9 cellular contexts compared by ENCODE assay signal in the genomic region with DNA sequence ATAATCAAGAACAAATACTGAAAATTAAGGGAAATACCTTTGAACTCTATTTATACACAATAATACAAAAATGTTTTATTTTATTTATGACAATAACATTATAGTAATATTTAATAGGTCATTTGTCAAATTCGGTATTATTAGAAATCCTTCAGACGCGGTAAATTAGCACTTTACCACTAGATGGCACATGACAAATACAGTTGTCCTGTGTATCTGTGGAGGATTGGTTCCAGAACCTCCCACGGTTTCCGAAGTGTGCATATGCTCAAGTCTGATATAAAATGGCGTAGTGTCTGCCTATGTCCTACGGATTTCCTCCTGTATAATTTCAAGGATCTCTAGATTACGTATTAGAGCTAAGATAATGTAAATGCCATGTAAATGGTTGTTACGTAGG. TPM values are rescaled to one million over a fixed set of nuclear protein-coding genes. Genes with fewer than 3 reads are reported as not detected.
A peak's percentile ranks its signal among the peaks of the same experiment; 100 is the strongest.
DNase-seq lines count a peak whose midpoint lies in the region; ATAC-seq and TF ChIP-seq lines count a peak whose summit lies in the region.
"Had no signal": no experiment of that assay in that cellular context is flagged by ENCODE, and none has a peak within 500 bp of the region (broad histone marks: within the 10 kb centered on the region; RNA-seq: fewer than 3 reads in every experiment).

No MANE protein-coding gene starts in this region.

- H3K9me3 Mint-ChIP-seq in natural killer cell treated with Interleukin-12 subunit alpha and Interleukin-12 subunit beta and Interleukin-15 and Interleukin-18, amount 100 ng/mL, for 72 hours: no peaks in the 10 kb centered on the region
- H3K9me3 Mint-ChIP-seq in activated T-helper 1 cell treated with anti-CD3 and anti-CD28 coated beads, Interleukin-12 subunit alpha, Interleukin-12 subunit beta, Interleukin-2, Interleukin-4 antibody, amounts not matched to agents 30 ng/mL and 10 ng/mL and 1 ng/mL, durations not matched to agents 14 hours and 24 hours and 36 hours: no peaks in the 10 kb centered on the region
- H3K9me3 Mint-ChIP-seq: activated naive CD4-positive, alpha-beta T cell treated with anti-CD3 and anti-CD28 coated beads, Interleukin-2, amount 50 U/mL, for 24 hours had no signal

- intact Hi-C loops in ascending aorta (cut with DNase I): no loop called here
- intact Hi-C loops in activated T-helper 1 cell treated with anti-CD3 and anti-CD28 coated beads, Interleukin-12 subunit alpha, Interleukin-12 subunit beta, Interleukin-2, Interleukin-4 antibody, amounts not matched to agents 30 ng/mL and 10 ng/mL and 1 ng/mL, durations not matched to agents 14 hours and 24 hours and 36 hours (cut with micrococcal nuclease): loop anchor here (1.0 kb wide), 1 partner anchor 32 kb away; no protein-coding TSS in a partner anchor

- no peaks in the 10 kb centered on the region for H3K27me3 ChIP-seq in ascending aorta

- H3K4me1 Mint-ChIP-seq in natural killer cell treated with Interleukin-12 subunit alpha and Interleukin-12 subunit beta and Interleukin-15 and Interleukin-18, amount 100 ng/mL, for 72 hours (ENCODE audit: low read depth in 2 of 2): no peaks in the 10 kb centered on the region
- H3K4me1 Mint-ChIP-seq in activated T-helper 1 cell treated with anti-CD3 and anti-CD28 coated beads, Interleukin-12 subunit alpha, Interleukin-12 subunit beta, Interleukin-2, Interleukin-4 antibody, amounts not matched to agents 30 ng/mL and 10 ng/mL and 1 ng/mL, durations not matched to agents 14 hours and 24 hours and 36 hours (ENCODE audit: low read depth): no peaks in the 10 kb centered on the region
- H3K4me1 Mint-ChIP-seq: activated naive CD4-positive, alpha-beta T cell treated with anti-CD3 and anti-CD28 coated beads, Interleukin-2, amount 50 U/mL, for 24 hours had no signal

- H3K4me3 Mint-ChIP-seq in natural killer cell treated with Interleukin-12 subunit alpha and Interleukin-12 subunit beta and Interleukin-15 and Interleukin-18, amount 100 ng/mL, for 72 hours: no peak overlapping the region
- H3K4me3 Mint-ChIP-seq in activated T-helper 1 cell treated with anti-CD3 and anti-CD28 coated beads, Interleukin-12 subunit alpha, Interleukin-12 subunit beta, Interleukin-2, Interleukin-4 antibody, amounts not matched to agents 30 ng/mL and 10 ng/mL and 1 ng/mL, durations not matched to agents 14 hours and 24 hours and 36 hours: no peak overlapping the region
- H3K4me3 Mint-ChIP-seq: activated naive CD4-positive, alpha-beta T cell treated with anti-CD3 and anti-CD28 coated beads, Interleukin-2, amount 50 U/mL, for 24 hours had no signal

- ATAC-seq in HG02884 (IDR thresholded peaks at IDR 0.05; ENCODE audit: unreplicated experiment) (peak; percentile 66), HG02763 (IDR thresholded peaks at IDR 0.05; ENCODE audit: unreplicated experiment) (no peak)
- ATAC-seq in natural killer cell treated with Interleukin-12 subunit alpha and Interleukin-12 subunit beta and Interleukin-15 and Interleukin-18, amount 100 ng/mL, for 72 hours: no peak

- H3K27ac ChIP-seq in ascending aorta: no peak overlapping the region

- H3K36me3 ChIP-seq in ascending aorta: no peaks in the 10 kb centered on the region

- H3K4me3 ChIP-seq in ascending aorta: no peak overlapping the region

- H3K27me3 Mint-ChIP-seq in natural killer cell treated with Interleukin-12 subunit alpha and Interleukin-12 subunit beta and Interleukin-15 and Interleukin-18, amount 100 ng/mL, for 72 hours: peaks cover 0 to 4% of the 10 kb centered on the region in 2 donors
- no peaks in the 10 kb centered on the region for H3K27me3 Mint-ChIP-seq in activated T-helper 1 cell treated with anti-CD3 and anti-CD28 coated beads, Interleukin-12 subunit alpha, Interleukin-12 subunit beta, Interleukin-2, Interleukin-4 antibody, amounts not matched to agents 30 ng/mL and 10 ng/mL and 1 ng/mL, durations not matched to agents 14 hours and 24 hours and 36 hours (ENCODE audit: insufficient read depth)

- no peak overlapping the region for H3K27ac Mint-ChIP-seq in natural killer cell treated with Interleukin-12 subunit alpha and Interleukin-12 subunit beta and Interleukin-15 and Interleukin-18, amount 100 ng/mL, for 72 hours
- H3K27ac Mint-ChIP-seq in activated T-helper 1 cell treated with anti-CD3 and anti-CD28 coated beads, Interleukin-12 subunit alpha, Interleukin-12 subunit beta, Interleukin-2, Interleukin-4 antibody, amounts not matched to agents 30 ng/mL and 10 ng/mL and 1 ng/mL, durations not matched to agents 14 hours and 24 hours and 36 hours: no peak overlapping the region
- H3K27ac Mint-ChIP-seq: activated naive CD4-positive, alpha-beta T cell treated with anti-CD3 and anti-CD28 coated beads, Interleukin-2, amount 50 U/mL, for 24 hours had no signal

- TF ChIP-seq CTCF in ascending aorta (IDR thresholded peaks at IDR 0.05): peak in 2 of 3 experiments; percentile 29 to 38

- H3K4me1 ChIP-seq in ascending aorta: no peaks in the 10 kb centered on the region

- no peaks in the 10 kb centered on the region for H3K9me3 ChIP-seq in ascending aorta

- H3K36me3 Mint-ChIP-seq in natural killer cell treated with Interleukin-12 subunit alpha and Interleukin-12 subunit beta and Interleukin-15 and Interleukin-18, amount 100 ng/mL, for 72 hours: no peaks in the 10 kb centered on the region
- H3K36me3 Mint-ChIP-seq in activated T-helper 1 cell treated with anti-CD3 and anti-CD28 coated beads, Interleukin-12 subunit alpha, Interleukin-12 subunit beta, Interleukin-2, Interleukin-4 antibody, amounts not matched to agents 30 ng/mL and 10 ng/mL and 1 ng/mL, durations not matched to agents 14 hours and 24 hours and 36 hours (ENCODE audit: low read depth): no peaks in the 10 kb centered on the region
- H3K36me3 Mint-ChIP-seq: activated naive CD4-positive, alpha-beta T cell treated with anti-CD3 and anti-CD28 coated beads, Interleukin-2, amount 50 U/mL, for 24 hours had no signal

- peak; percentile 11 for DNase-seq in GM03348 (ENCODE audit: low spot score)
- no peak for DNase-seq in ascending aorta (ENCODE audit: low spot score in 2 of 2)
- DNase-seq in midbrain (lab: John Stamatoyannopoulos, UW): peak; percentile 39
- no peak for DNase-seq in natural killer cell treated with Interleukin-12 subunit alpha and Interleukin-12 subunit beta and Interleukin-15 and Interleukin-18, amount 100 ng/mL, for 72 hours (ENCODE audit: low spot score)
- no peak for DNase-seq in activated T-helper 1 cell treated with anti-CD3 and anti-CD28 coated beads, Interleukin-12 subunit alpha, Interleukin-12 subunit beta, Interleukin-2, Interleukin-4 antibody, amounts not matched to agents 30 ng/mL and 10 ng/mL and 1 ng/mL, durations not matched to agents 14 hours and 24 hours and 36 hours (ENCODE audit: low spot score)
- no peak for DNase-seq in activated CD4-positive, CD25-positive, alpha-beta regulatory T cell treated with anti-CD3 and anti-CD28 coated beads, Interleukin-2, amount 50 U/mL, for 72 hours

RNA-seq across cellular contexts. Expression of a gene that starts 8.1 kb away (rescaled TPM):
- total RNA-seq in ascending aorta: 93.2 TPM
- total RNA-seq in natural killer cell treated with Interleukin-12 subunit alpha and Interleukin-12 subunit beta and Interleukin-15 and Interleukin-18, amount 100 ng/mL, for 72 hours: 1 to 10 TPM in 1 of 2 donors, not detected in 1; 1.0 TPM
- total RNA-seq in activated T-helper 1 cell treated with anti-CD3 and anti-CD28 coated beads, Interleukin-12 subunit alpha, Interleukin-12 subunit beta, Interleukin-2, Interleukin-4 antibody, amounts not matched to agents 30 ng/mL and 10 ng/mL and 1 ng/mL, durations not matched to agents 14 hours and 24 hours and 36 hours: 3.3 and 4.1 TPM in 2 replicates

Comparison
In these comparisons a context has a peak if more than half of its experiments do, and no peak if none do; other contexts are left out.
1. DNase-seq: peak in GM03348 (single experiment) and midbrain (single experiment); none in ascending aorta (0 of 2), natural killer cell treated with Interleukin-12 subunit alpha and Interleukin-12 subunit beta and Interleukin-15 and Interleukin-18, amount 100 ng/mL, for 72 hours (single experiment), activated T-helper 1 cell treated with anti-CD3 and anti-CD28 coated beads, Interleukin-12 subunit alpha, Interleukin-12 subunit beta, Interleukin-2, Interleukin-4 antibody, amounts not matched to agents 30 ng/mL and 10 ng/mL and 1 ng/mL, durations not matched to agents 14 hours and 24 hours and 36 hours (single experiment) and activated CD4-positive, CD25-positive, alpha-beta regulatory T cell treated with anti-CD3 and anti-CD28 coated beads, Interleukin-2, amount 50 U/mL, for 72 hours (single experiment).
2. RNA of a gene that starts 8.1 kb away (total RNA-seq): 93.2 TPM in ascending aorta (single experiment); 3.3 to 4.1 TPM in activated T-helper 1 cell treated with anti-CD3 and anti-CD28 coated beads, Interleukin-12 subunit alpha, Interleukin-12 subunit beta, Interleukin-2, Interleukin-4 antibody, amounts not matched to agents 30 ng/mL and 10 ng/mL and 1 ng/mL, durations not matched to agents 14 hours and 24 hours and 36 hours and 1.0 TPM in natural killer cell treated with Interleukin-12 subunit alpha and Interleukin-12 subunit beta and Interleukin-15 and Interleukin-18, amount 100 ng/mL, for 72 hours; every median in the first group is over 10 times any median in the second.